13 cellular contexts compared by ENCODE assay signal in genomic region chr14:64683264-64683663, GRCh38. TPM values are rescaled to one million over a fixed set of nuclear protein-coding genes. Genes with fewer than 3 reads are reported as not detected.
DNase-seq lines count a peak whose midpoint lies in the region; FAIRE-seq and TF ChIP-seq lines count a peak whose summit lies in the region.
"Had no signal": no experiment of that assay in that cellular context is flagged by ENCODE, and none has a peak within 500 bp of the region (broad histone marks: within the 10 kb centered on the region; RNA-seq: fewer than 3 reads in every experiment).

No MANE protein-coding gene starts in this region.

- peak overlapping the region; percentile 66 for H3K9ac ChIP-seq in keratinocyte (ENCODE audit: control insufficient read depth, extremely low read depth, insufficient read depth, low read length)

- no peaks in the 10 kb centered on the region for H3K36me3 ChIP-seq in keratinocyte (ENCODE audit: control insufficient read depth in 2 of 2, extremely low read depth in 1 of 2, insufficient read depth in 2 of 2, low read length in 2 of 2)
- H3K36me3 ChIP-seq: upper lobe of left lung had no signal

- H4K20me1 ChIP-seq in keratinocyte (ENCODE audit: control insufficient read depth, extremely low read depth, insufficient read depth, low read length), result no peaks in the 10 kb centered on the region

- H3K79me2 ChIP-seq in keratinocyte (ENCODE audit: control insufficient read depth, insufficient read depth, low read length), result no peaks in the 10 kb centered on the region

- no peak overlapping the region for H3K4me3 ChIP-seq in keratinocyte (ENCODE audit: control insufficient read depth in 2 of 3, extremely low read depth in 1 of 3, insufficient read depth in 2 of 3, low read depth in 1 of 3, low read length in 3 of 3)
- H3K4me3 ChIP-seq: upper lobe of left lung had no signal

- CTCF ChIA-PET in HEK293T (lab: Yijun Ruan, JAX), result no interaction called here

- no peak for FAIRE-seq in keratinocyte (lab: Jason Lieb, UNC)

- POLR2A ChIA-PET in HEK293T (lab: Yijun Ruan, JAX), result no interaction called here

- no peak overlapping the region for H3K4me2 ChIP-seq in keratinocyte (ENCODE audit: control insufficient read depth, extremely low read depth, insufficient read depth, low read depth, low read length)

- H3K4me3 Mint-ChIP-seq in brain (peak overlapping the region in 1 of 5 experiments; percentile 11), HFFc6 (no peak overlapping the region)
- H3K4me3 Mint-ChIP-seq: effector memory CD8-positive, alpha-beta T cell had no signal

- H3K9me1 ChIP-seq in keratinocyte (ENCODE audit: control insufficient read depth, extremely low read depth, insufficient read depth, low read length), result peaks cover 3% of the 10 kb centered on the region

- H3K36me3 Mint-ChIP-seq in brain (no peaks in the 10 kb centered on the region), HFFc6 (ENCODE audit: low read depth) (no peaks in the 10 kb centered on the region)

- intact Hi-C loops in posterior vena cava (cut with DNase I), result no loop called here

- TF ChIP-seq CTCF in brain (conservative IDR thresholded peaks at IDR 0.05), result no peak
- TF ChIP-seq CTCF in keratinocyte (optimal IDR thresholded peaks at IDR 0.05 in 1 of 3, IDR thresholded peaks at IDR 0.05 in 1 of 3, conservative IDR thresholded peaks at IDR 0.05 in 1 of 3; ENCODE audit: extremely low read depth in 1 of 3, insufficient read depth in 2 of 3, low read length in 3 of 3), result no peak
- no peak for TF ChIP-seq CTCF in HFFc6 (IDR thresholded peaks at IDR 0.05)

- dilution Hi-C loops in keratinocyte (cut with MboI; ENCODE audit: extremely low pct_ligation_motif_present, low sequenced_read_pairs), result no loop called here

- no peak overlapping the region for H2AFZ ChIP-seq in keratinocyte (ENCODE audit: control insufficient read depth, low read length)

- H3K9me3 Mint-ChIP-seq in brain (no peaks in the 10 kb centered on the region), HFFc6 (no peaks in the 10 kb centered on the region)
- H3K9me3 Mint-ChIP-seq: effector memory CD8-positive, alpha-beta T cell had no signal

- H3K4me1 ChIP-seq in keratinocyte (ENCODE audit: control insufficient read depth, extremely low read depth, insufficient read depth, low read length), result peaks cover 39% of the 10 kb centered on the region

- peak overlapping the region; percentile 1 to 97 (median 92) for H3K27ac Mint-ChIP-seq in brain
- H3K27ac Mint-ChIP-seq in HFFc6, result no peak overlapping the region
- H3K27ac Mint-ChIP-seq: effector memory CD8-positive, alpha-beta T cell had no signal

- H3K27me3 Mint-ChIP-seq in brain, result peaks cover 7% of the 10 kb centered on the region
- H3K27me3 Mint-ChIP-seq in HFFc6 (ENCODE audit: insufficient read depth), result peaks cover 6% of the 10 kb centered on the region
- H3K27me3 Mint-ChIP-seq: effector memory CD8-positive, alpha-beta T cell had no signal

- H3K27me3 ChIP-seq in keratinocyte (ENCODE audit: control insufficient read depth, extremely low read depth, insufficient read depth, low read length), result no peaks in the 10 kb centered on the region
- H3K27me3 ChIP-seq: upper lobe of left lung had no signal

- H3K4me1 Mint-ChIP-seq in brain (peaks cover 70% of the 10 kb centered on the region), HFFc6 (ENCODE audit: low read depth) (peaks cover 19% of the 10 kb centered on the region)

- DNase-seq in C1 segment of cervical spinal cord (lab: John Stamatoyannopoulos, UW) (peak in 12 of 14 donors; percentile 39 to 95 (median 82)), keratinocyte (ENCODE audit: low read depth, low spot score) (no peak), renal cortical epithelial cell (ENCODE audit: low read depth) (peak; percentile 48), HEK293T (ENCODE audit: extremely low spot score) (no peak), HFFc6 (no peak), posterior vena cava (ENCODE audit: low spot score) (no peak), T-helper 1 cell (no peak)
- DNase-seq: amniotic stem cell; DMS 273 treated with DMSO at 0.1 percent for 48 hours; effector memory CD8-positive, alpha-beta T cell; NCI-H2081 had no signal

- H3K27ac ChIP-seq in keratinocyte (ENCODE audit: control insufficient read depth, insufficient read depth, low read length), result peak overlapping the region; percentile 91

- no peaks in the 10 kb centered on the region for H3K9me3 ChIP-seq in keratinocyte (ENCODE audit: control insufficient read depth, low read depth, low read length)
- H3K9me3 ChIP-seq: upper lobe of left lung had no signal

TF ChIP-seq in HEK293T, 16 proteins besides CTCF, POLR2A, EP300 and RAD21:
- TF ChIP-seq NFRKB (IDR thresholded peaks at IDR 0.05), result no peak
TF ChIP-seq in HEK293T: peak in this region for 0.

RNA-seq across cellular contexts. Expression of gene PLEKHG3, which starts 21.0 kb away (rescaled TPM):
- polyA plus RNA-seq in brain (ENCODE audit: insufficient read depth, low read depth, low replicate concordance), result 50.7 TPM
- polyA plus RNA-seq in keratinocyte, result 71.0 to 89.1 TPM (median 73.2 TPM) in 3 replicates
- 19.7 TPM for polyA plus RNA-seq in keratinocyte (2011; ENCODE audit: low read depth)
- polyA plus RNA-seq in keratinocyte (2011; cell fraction: cytosol; rRNA removed), result 49.2 and 65.2 TPM in 2 replicates
- 171 and 186 TPM in 2 replicates for polyA plus RNA-seq in keratinocyte (2011; cell fraction: nucleus; rRNA removed)
- polyA plus RNA-seq in keratinocyte (2012; ENCODE audit: low replicate concordance), result 36.9 and 94.1 TPM in 2 replicates
- 96.2 to 104 TPM (median 102 TPM) in 3 replicates for polyA minus RNA-seq in keratinocyte
- polyA minus RNA-seq in keratinocyte (2011; cell fraction: cytosol; rRNA and poly(A)+ RNA removed), result 107 TPM
- 103 and 143 TPM in 2 replicates for polyA minus RNA-seq in keratinocyte (2011; cell fraction: nucleus; rRNA and poly(A)+ RNA removed)
- 68.9 and 119 TPM in 2 replicates for total RNA-seq in renal cortical epithelial cell
- total RNA-seq in HFFc6 (2021; fragmentation: NEBNext Ultra II Directional; extraction: Animal tissue kit (Norgen Biotek cat#: 25700)), result 10 to 100 TPM in 3 of 6 experiments, 1 to 10 TPM in 3; 6.0 to 11.7 (median 9.2) TPM
- total RNA-seq in posterior vena cava, result 10 to 100 TPM; 54.6 to 58.1 TPM

Comparison
In these comparisons a context has a peak if more than half of its experiments do, and no peak if none do; other contexts are left out.
1. DNase-seq: peak in C1 segment of cervical spinal cord (12 of 14) and renal cortical epithelial cell (single experiment); none in keratinocyte (single experiment), HEK293T (single experiment), HFFc6 (single experiment), posterior vena cava (single experiment) and T-helper 1 cell (0 of 5).